ENCODE assay signal across 8 cellular contexts in genomic region chr1:174262747-174263241, GRCh38.
DNase-seq lines count a peak whose midpoint lies in the region; ATAC-seq and TF ChIP-seq lines count a peak whose summit lies in the region.

No MANE protein-coding gene starts in this region.

- H3K4me3 ChIP-seq in H7 (ENCODE audit: insufficient read depth, low read depth, low read length) (no peak overlapping the region), heart right ventricle (no peak overlapping the region), prostate gland (no peak overlapping the region)
- no peak overlapping the region for H3K4me3 ChIP-seq in effector memory CD4-positive, alpha-beta T cell (ENCODE audit: insufficient read depth, low read depth, low read length, poor library complexity, severe bottlenecking)

- no peak for TF ChIP-seq POLR2A in prostate gland (IDR thresholded peaks at IDR 0.05)

- H3K4me1 ChIP-seq in heart right ventricle (peaks cover 0 to 21% (median 6%) of the 10 kb centered on the region in 9 donors), prostate gland (replicated peaks) (no peaks in the 10 kb centered on the region)
- no peaks in the 10 kb centered on the region for H3K4me1 ChIP-seq in effector memory CD4-positive, alpha-beta T cell (ENCODE audit: control insufficient read depth, insufficient read depth, low read length, poor library complexity, severe bottlenecking)

- H3K36me3 ChIP-seq in H7 (replicated peaks; ENCODE audit: control insufficient read depth, insufficient read depth, low read length) (no peaks in the 10 kb centered on the region), heart right ventricle (no peaks in the 10 kb centered on the region), prostate gland (no peaks in the 10 kb centered on the region)
- no peaks in the 10 kb centered on the region for H3K36me3 ChIP-seq in effector memory CD4-positive, alpha-beta T cell (ENCODE audit: control insufficient read depth, insufficient read depth, low read length)

- DNase-seq in Caki2 (ENCODE audit: low read depth) = peak; percentile 49
- DNase-seq in H7 = peak; percentile 36
- peak; percentile 67 for DNase-seq in NCI-H2227 (lab: John Stamatoyannopoulos, UW; ENCODE audit: unreplicated experiment)
- peak in 42 of 56 donors; percentile 1 to 71 (median 26) for DNase-seq in amygdala (lab: John Stamatoyannopoulos, UW)
- DNase-seq in heart right ventricle = no peak
- DNase-seq in prostate gland (ENCODE audit: low spot score) = peak; percentile 7
- no peak for DNase-seq in effector memory CD4-positive, alpha-beta T cell

- in situ Hi-C loops in Caki2 (cut with HindIII; ENCODE audit: low pct_unique_long_range_greater_than_20kb, low sequenced_read_pairs) = no loop called here

- 32 to 42% methylated on average over 3 of the region's 3 CpGs for WGBS in heart right ventricle, 2 donors
- WGBS in prostate gland = 35% methylated on average over 3 of the region's 3 CpGs

- ATAC-seq in heart right ventricle = peak in 7 of 8 donors; percentile 47 to 77 (median 53)
- no peak for ATAC-seq in GM18873 (IDR thresholded peaks at IDR 0.05; ENCODE audit: low FRiP score, unreplicated experiment)

- intact Hi-C loops in heart right ventricle (cut with DNase I) = loop anchor here (2.0 to 5.0 kb wide), 5 partner anchors 460 to 482 kb away; no protein-coding TSS in a partner anchor
- intact Hi-C loops in prostate gland (cut with DNase I) = loop anchor here (2.0 to 5.0 kb wide), 2 partner anchors 464 to 485 kb away; no protein-coding TSS in a partner anchor

- TF ChIP-seq CTCF in heart right ventricle (IDR thresholded peaks at IDR 0.05) (peak; percentile 44 to 77 (median 68)), prostate gland (IDR thresholded peaks at IDR 0.05) (peak in 3 of 4 experiments; percentile 52 to 62 (median 59))

- no peaks in the 10 kb centered on the region for H3K27me3 ChIP-seq in H7 (ENCODE audit: control insufficient read depth, insufficient read depth, low read length)
- H3K27me3 ChIP-seq in heart right ventricle = no peaks in the 10 kb centered on the region
- H3K27me3 ChIP-seq in prostate gland (replicated peaks; ENCODE audit: insufficient read depth) = no peaks in the 10 kb centered on the region
- H3K27me3 ChIP-seq in effector memory CD4-positive, alpha-beta T cell (replicated peaks; ENCODE audit: control insufficient read depth, insufficient read depth, low read length, poor library complexity, severe bottlenecking) = no peaks in the 10 kb centered on the region

- H3K9me3 ChIP-seq in heart right ventricle (no peaks in the 10 kb centered on the region), prostate gland (no peaks in the 10 kb centered on the region)
- H3K9me3 ChIP-seq in effector memory CD4-positive, alpha-beta T cell (ENCODE audit: control insufficient read depth, low read length) = no peaks in the 10 kb centered on the region

- peak overlapping the region in 4 of 10 donors; percentile 4 to 33 (median 10) for H3K27ac ChIP-seq in heart right ventricle
- no peak overlapping the region for H3K27ac ChIP-seq in prostate gland
- no peak overlapping the region for H3K27ac ChIP-seq in effector memory CD4-positive, alpha-beta T cell (ENCODE audit: insufficient read depth, low read length, poor library complexity, severe bottlenecking)

Comparison
In these comparisons a context has a peak if more than half of its experiments do, and no peak if none do; other contexts are left out.
1. DNase-seq: peak in Caki2 (single experiment), H7 (single experiment), NCI-H2227 (single experiment), amygdala (42 of 56) and prostate gland (single experiment); none in heart right ventricle (0 of 2) and effector memory CD4-positive, alpha-beta T cell (0 of 3).